In the genomic region with DNA sequence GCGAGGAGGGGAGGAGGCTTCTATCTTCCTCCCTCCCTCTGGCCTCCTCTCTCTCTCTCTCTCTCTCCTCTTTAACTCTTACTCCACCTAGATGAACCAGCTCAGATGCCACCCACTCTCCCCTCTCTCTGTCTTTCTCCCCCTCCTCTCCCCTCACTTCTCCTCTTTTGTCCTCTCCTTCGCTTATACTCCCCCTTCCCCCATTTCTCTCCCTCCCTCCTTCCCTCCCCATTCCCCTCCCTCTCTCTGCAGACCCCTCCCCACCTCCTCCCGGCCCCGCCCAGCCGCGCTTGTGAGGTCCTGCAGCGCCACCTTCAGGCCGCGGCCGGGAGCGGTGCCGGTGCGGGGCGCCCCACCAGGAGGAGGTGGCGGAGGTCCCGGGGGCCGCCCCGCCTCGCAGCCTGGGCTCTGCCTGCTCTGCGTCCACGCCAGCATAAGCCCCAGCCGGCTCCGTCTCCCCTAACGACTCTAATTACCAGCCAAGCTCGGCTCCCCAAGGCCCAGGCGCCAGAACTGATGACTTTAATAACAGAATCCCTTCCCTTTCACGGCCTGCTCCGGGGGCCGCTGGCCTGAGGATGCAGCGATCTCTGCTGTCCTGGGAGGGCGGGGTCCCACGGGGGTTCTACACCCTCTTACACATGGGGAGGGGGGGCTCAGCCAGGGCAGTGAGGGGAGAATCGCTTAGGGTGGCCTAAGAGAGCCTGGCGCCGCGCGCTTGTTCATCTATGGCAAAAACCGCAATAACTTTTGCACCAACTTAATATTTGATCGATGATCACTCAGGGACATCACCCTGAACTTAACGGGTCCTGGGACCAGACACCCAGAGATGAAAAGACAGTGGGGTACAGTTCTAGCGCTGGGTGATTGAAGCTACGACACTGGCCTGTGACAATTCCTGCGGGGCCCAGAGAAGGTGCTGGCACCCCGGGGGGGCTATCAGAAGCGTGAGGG, we compare ENCODE assay signal across 8 cellular contexts.
DNase-seq lines count a peak whose midpoint lies in the region; ATAC-seq and TF ChIP-seq lines count a peak whose summit lies in the region.

No MANE protein-coding gene starts in this region.

- no peak overlapping the region for H3K27ac Mint-ChIP-seq in activated T-helper 2 cell treated with anti-CD3 and anti-CD28 coated beads, Interferon-gamma antibody, Interleukin-2, Interleukin-4, amounts not matched to agents 10 μg/mL and 5 μg/mL and 100 μg/mL, durations not matched to agents 14 hours and 24 hours and 36 hours

- TF ChIP-seq CTCF in sigmoid colon (IDR thresholded peaks at IDR 0.05): peak in 3 of 4 experiments; percentile 31 to 75 (median 65)

- ATAC-seq in left cardiac atrium (peak; percentile 35 to 43), HG02610 (IDR thresholded peaks at IDR 0.05; ENCODE audit: unreplicated experiment) (no peak), HG02938 (IDR thresholded peaks at IDR 0.05; ENCODE audit: unreplicated experiment) (no peak)

- peaks cover 3% of the 10 kb centered on the region for H3K9me3 Mint-ChIP-seq in activated T-helper 2 cell treated with anti-CD3 and anti-CD28 coated beads, Interferon-gamma antibody, Interleukin-2, Interleukin-4, amounts not matched to agents 10 μg/mL and 5 μg/mL and 100 μg/mL, durations not matched to agents 14 hours and 24 hours and 36 hours

- H3K27me3 ChIP-seq in sigmoid colon: peaks cover 0 to 6% (median 6%) of the 10 kb centered on the region in 3 donors

- peaks cover 2 to 34% (median 31%) of the 10 kb centered on the region in 4 donors for H3K4me1 ChIP-seq in sigmoid colon

- TF ChIP-seq POLR2A in sigmoid colon (IDR thresholded peaks at IDR 0.05): no peak

- H3K27ac ChIP-seq in sigmoid colon: no peak overlapping the region

- DNase-seq in COLO668 (lab: John Stamatoyannopoulos, UW; ENCODE audit: unreplicated experiment) (peak; percentile 24), left cardiac atrium (peak; percentile 63), sigmoid colon (peak; percentile 71), foreskin melanocyte (no peak)
- peak; percentile 19 for DNase-seq in Jurkat, Clone E6-1 (ENCODE audit: low read depth, low spot score)
- DNase-seq in activated T-helper 2 cell treated with anti-CD3 and anti-CD28 coated beads, Interferon-gamma antibody, Interleukin-2, Interleukin-4, amounts not matched to agents 10 μg/mL and 5 μg/mL and 100 μg/mL, durations not matched to agents 14 hours and 24 hours and 36 hours (ENCODE audit: low spot score): peak; percentile 13

- intact Hi-C loops in activated T-helper 2 cell treated with anti-CD3 and anti-CD28 coated beads, Interferon-gamma antibody, Interleukin-2, Interleukin-4, amounts not matched to agents 10 μg/mL and 5 μg/mL and 100 μg/mL, durations not matched to agents 14 hours and 24 hours and 36 hours (cut with micrococcal nuclease): no loop called here
- intact Hi-C loops in left cardiac atrium (cut with DNase I) (loop anchor here in 1 of 2 donors (2.0 to 5.0 kb wide), 2 partner anchors 169 to 293 kb away; no protein-coding TSS in a partner anchor), sigmoid colon (cut with DNase I) (loop anchor here (5.0 kb wide), 1 partner anchor 849 kb away; the partner anchor contains the start of gene PTPRU)

- no peaks in the 10 kb centered on the region for H3K4me1 Mint-ChIP-seq in activated T-helper 2 cell treated with anti-CD3 and anti-CD28 coated beads, Interferon-gamma antibody, Interleukin-2, Interleukin-4, amounts not matched to agents 10 μg/mL and 5 μg/mL and 100 μg/mL, durations not matched to agents 14 hours and 24 hours and 36 hours (ENCODE audit: low read depth)

- no peaks in the 10 kb centered on the region for H3K36me3 ChIP-seq in sigmoid colon

- H3K4me3 ChIP-seq in Jurkat, Clone E6-1 (ENCODE audit: low read length): no peak overlapping the region
- H3K4me3 ChIP-seq in sigmoid colon: peak overlapping the region in 2 of 4 donors; percentile 17 to 31

- H3K4me3 Mint-ChIP-seq in activated T-helper 2 cell treated with anti-CD3 and anti-CD28 coated beads, Interferon-gamma antibody, Interleukin-2, Interleukin-4, amounts not matched to agents 10 μg/mL and 5 μg/mL and 100 μg/mL, durations not matched to agents 14 hours and 24 hours and 36 hours (ENCODE audit: low read depth): no peak overlapping the region

- TF ChIP-seq EP300 in sigmoid colon (IDR thresholded peaks at IDR 0.05): no peak

- WGBS in sigmoid colon, 2 donors: 25% methylated on average over 45 of the region's 45 CpGs

- H3K36me3 Mint-ChIP-seq in activated T-helper 2 cell treated with anti-CD3 and anti-CD28 coated beads, Interferon-gamma antibody, Interleukin-2, Interleukin-4, amounts not matched to agents 10 μg/mL and 5 μg/mL and 100 μg/mL, durations not matched to agents 14 hours and 24 hours and 36 hours (ENCODE audit: low read depth): no peaks in the 10 kb centered on the region

- H3K9me3 ChIP-seq in sigmoid colon: no peaks in the 10 kb centered on the region

- H3K27me3 Mint-ChIP-seq in activated T-helper 2 cell treated with anti-CD3 and anti-CD28 coated beads, Interferon-gamma antibody, Interleukin-2, Interleukin-4, amounts not matched to agents 10 μg/mL and 5 μg/mL and 100 μg/mL, durations not matched to agents 14 hours and 24 hours and 36 hours (ENCODE audit: low read depth): no peaks in the 10 kb centered on the region

Comparison
In these comparisons a context has a peak if more than half of its experiments do, and no peak if none do; other contexts are left out.
1. ATAC-seq: peak in left cardiac atrium (2 of 2); none in HG02610 (single experiment) and HG02938 (single experiment).